In the genomic region with DNA sequence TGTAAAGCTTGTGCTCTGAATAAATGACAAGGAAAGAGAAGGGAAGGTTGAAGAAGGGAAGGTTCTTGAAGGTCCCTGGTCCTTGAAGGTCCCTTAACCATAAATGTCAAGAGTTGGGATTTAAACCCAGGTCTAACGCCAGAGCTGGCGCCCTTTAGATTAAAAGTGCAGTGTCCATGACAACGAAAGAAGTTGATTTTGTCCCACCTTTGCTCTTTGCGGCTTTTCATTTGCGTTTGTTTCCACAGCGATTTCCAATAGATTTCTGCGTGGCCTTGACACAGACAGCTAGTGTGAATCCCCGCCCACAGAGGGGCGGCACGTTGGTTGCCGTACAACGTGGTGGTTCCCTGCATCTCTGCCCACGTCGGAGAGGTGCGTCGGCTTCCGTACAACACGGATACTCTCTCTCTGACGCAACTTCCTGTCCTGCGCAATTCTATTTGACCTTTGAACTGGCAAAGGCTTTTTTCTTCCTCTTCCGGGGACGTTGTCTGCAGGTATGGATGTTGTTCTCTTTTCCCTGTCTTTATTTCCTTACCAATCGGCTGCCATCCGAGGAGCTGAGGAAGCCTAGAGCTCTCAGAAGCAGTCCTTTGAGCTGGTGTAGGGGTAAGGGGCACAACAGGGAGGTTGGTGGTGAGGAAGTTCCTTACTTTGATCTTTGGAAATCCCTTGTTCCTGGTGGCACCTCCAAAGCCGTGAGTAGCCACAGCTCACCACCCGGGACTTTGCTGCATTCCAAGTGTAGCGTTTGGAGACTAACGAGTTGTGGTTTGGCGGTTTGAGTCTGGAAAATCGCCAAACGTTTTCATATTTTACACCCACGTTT, we compare ENCODE assay signal across 8 cellular contexts. TPM values are rescaled to one million over a fixed set of nuclear protein-coding genes. Genes with fewer than 3 reads are reported as not detected.
A peak's percentile ranks its signal among the peaks of the same experiment; 100 is the strongest.
DNase-seq lines count a peak whose midpoint lies in the region; ATAC-seq, FAIRE-seq and TF ChIP-seq lines count a peak whose summit lies in the region.

A gene (plus strand): TSS at position 476 of the 832 bp plus-strand sequence. CDS start 1,384 bp downstream, outside the sequence.

- H3K79me2 ChIP-seq in Loucy (ENCODE audit: insufficient read depth, low read length), result peaks cover 50% of the 10 kb centered on the region

- H3K4me1 Mint-ChIP-seq in natural killer cell, result peaks cover 31 to 45% of the 10 kb centered on the region in 2 donors

- no peaks in the 10 kb centered on the region for H3K27me3 Mint-ChIP-seq in natural killer cell (ENCODE audit: low read depth in 2 of 2)

- no peaks in the 10 kb centered on the region for H3F3A ChIP-seq in Loucy (ENCODE audit: low read depth)

- peak; percentile 99 to 100 (median 100) for ATAC-seq in natural killer cell

- intact Hi-C loops in natural killer cell (cut with micrococcal nuclease), result loop anchor here (1.0 to 5.0 kb wide), 3 partner anchors 30 to 688 kb away; a partner anchor contains a TSS

- TF ChIP-seq POLR2A in H54 (IDR thresholded peaks at IDR 0.05; ENCODE audit: low read depth, low read length), result peak; percentile 70; the same call in 1 of the 2 replicates
- TF ChIP-seq POLR2A in Raji (IDR thresholded peaks at IDR 0.05; ENCODE audit: insufficient read depth, low read depth, low read length), result peak; percentile 91

- peaks cover 45% of the 10 kb centered on the region for H4K20me1 ChIP-seq in Loucy (ENCODE audit: insufficient read depth, low read length, poor library complexity, severe bottlenecking)

- peak within 1 kb of the TSS; percentile 88 for H3K4me3 Mint-ChIP-seq in natural killer cell

- H3K9me2 ChIP-seq in Loucy (replicated peaks; ENCODE audit: low read depth, low read length), result no peaks in the 10 kb centered on the region

- TF ChIP-seq CTCF in Loucy (conservative IDR thresholded peaks at IDR 0.05; ENCODE audit: low read length) (no peak), natural killer cell (IDR thresholded peaks at IDR 0.05) (no peak)

- H3K4me3 ChIP-seq in Loucy (ENCODE audit: low read length, poor library complexity, severe bottlenecking), result peak within 1 kb of the TSS; percentile 85

- peaks cover 38% of the 10 kb centered on the region; the same call in 1 of the 2 replicates for H3K36me3 ChIP-seq in Loucy (ENCODE audit: insufficient read depth, low read length)

- H3K27me3 ChIP-seq in Loucy (ENCODE audit: insufficient read depth, low read length, poor library complexity, severe bottlenecking), result peaks cover 7% of the 10 kb centered on the region

- H3K4me1 ChIP-seq in Loucy (ENCODE audit: insufficient read depth, low read length, poor library complexity, severe bottlenecking), result peaks cover 50% of the 10 kb centered on the region

- peaks cover 13% of the 10 kb centered on the region for H3K36me3 Mint-ChIP-seq in natural killer cell

- peak; percentile 97 for DNase-seq in EL
- DNase-seq in H54 (ENCODE audit: insufficient read length, low spot score), result peak; percentile 29
- peak; percentile 96 for DNase-seq in activated T-helper 9 cell treated with anti-CD3 and anti-CD28 coated beads, Interleukin-2, amount 50 U/mL, for 16 hours (ENCODE audit: low read depth)
- DNase-seq in fibroblast of peridontal ligament (ENCODE audit: extremely low read depth), result peak; percentile 99
- peak; percentile 93 for DNase-seq in natural killer cell
- peak; percentile 97 for DNase-seq in stimulated activated naive CD4-positive, alpha-beta T cell treated with Interleukin-2 at 50 U/mL for 16 hours (lab: John Stamatoyannopoulos, UW)

- H3K4me2 ChIP-seq in Loucy (ENCODE audit: low read depth, low read length, poor library complexity, severe bottlenecking), result peak within 1 kb of the TSS; percentile 95

- no peaks in the 10 kb centered on the region for H3K9me3 ChIP-seq in Loucy (ENCODE audit: insufficient read depth, low read depth, low read length)

- peak within 1 kb of the TSS; percentile 92 for H3K9ac ChIP-seq in Loucy (ENCODE audit: low read depth, low read length, poor library complexity, severe bottlenecking)

- peak; percentile 95 for FAIRE-seq in H54 (lab: Jason Lieb, UNC)

- H3K27ac Mint-ChIP-seq in natural killer cell, result peak within 1 kb of the TSS; percentile 94 to 96

- H2AFZ ChIP-seq in Loucy (ENCODE audit: low read length), result peak within 1 kb of the TSS; percentile 86

- no peaks in the 10 kb centered on the region for H3K9me3 Mint-ChIP-seq in natural killer cell

RNA-seq across cellular contexts. Expression of the gene that starts here (rescaled TPM):
- 1,000 to 10,000 TPM; 1,002 to 1,285 (median 1,229) TPM for total RNA-seq in natural killer cell

Comparison
In these comparisons a context has a peak if more than half of its experiments do, and no peak if none do; other contexts are left out.
1. Peak in every context shown above with its lines: DNase-seq, ATAC-seq and H3K4me3 ChIP-seq.
2. DNase-seq: peak in every context shown above with its lines; median percentile 99 in fibroblast of peridontal ligament; 97 in EL; 97 in stimulated activated naive CD4-positive, alpha-beta T cell treated with Interleukin-2 at 50 U/mL for 16 hours; 96 in activated T-helper 9 cell treated with anti-CD3 and anti-CD28 coated beads, Interleukin-2, amount 50 U/mL, for 16 hours; 93 in natural killer cell; 29 in H54.